In genomic region chr14:68513137-68513536, GRCh38 we compare ENCODE assay signal across 15 cellular contexts.
DNase-seq lines count a peak whose midpoint lies in the region; ATAC-seq and TF ChIP-seq lines count a peak whose summit lies in the region.
"Had no signal": no experiment of that assay in that cellular context is flagged by ENCODE, and none has a peak within 500 bp of the region (broad histone marks: within the 10 kb centered on the region; RNA-seq: fewer than 3 reads in every experiment).

No MANE protein-coding gene starts in this region.

- intact Hi-C loops in CD4-positive, alpha-beta T cell (cut with DNase I, micrococcal nuclease) = loop anchor here in 1 of 2 experiments (10.0 kb wide), 1 partner anchor 258 kb away; no protein-coding TSS in a partner anchor

- no peaks in the 10 kb centered on the region for H3K9me3 ChIP-seq in CD4-positive, alpha-beta T cell (ENCODE audit: control insufficient read depth, low read length)
- H3K9me3 ChIP-seq: BE2C, SJSA1 had no signal

- TF ChIP-seq CTCF in CD4-positive, alpha-beta T cell (IDR thresholded peaks at IDR 0.05) = no peak
- no peak for TF ChIP-seq CTCF in brain (conservative IDR thresholded peaks at IDR 0.05)
- TF ChIP-seq CTCF in nephron (IDR thresholded peaks at IDR 0.05; ENCODE audit: unreplicated experiment in 3 of 3) = no peak

- CTCF ChIA-PET in CD4-positive, alpha-beta T cell (lab: Charles Lee) = interaction anchor here (1.0 kb wide), 1 partner anchor 331 kb away, joined by 3 read pairs; no protein-coding TSS in a partner anchor

- peak overlapping the region; percentile 14 for H3K27ac Mint-ChIP-seq in CD4-positive, alpha-beta T cell
- peak overlapping the region in 3 of 5 experiments; percentile 73 to 95 (median 82) for H3K27ac Mint-ChIP-seq in brain
- peak overlapping the region; percentile 90 to 97 (median 97) for H3K27ac Mint-ChIP-seq in nephron

- DNase-seq in CD4-positive, alpha-beta T cell = no peak
- DNase-seq in epidermal melanocyte (ENCODE audit: insufficient read length, low spot score) (no peak), substantia nigra (lab: John Stamatoyannopoulos, UW) (no peak), GF-D8 (lab: John Stamatoyannopoulos, UW) (no peak), DMS79 treated with DMSO at 0.1 percent for 48 hours (lab: John Stamatoyannopoulos, UW) (no peak)
- DNase-seq: activated naive CD4-positive, alpha-beta T cell; BE2C; left ventricle myocardium superior; NCI-H226; posterior cingulate gyrus had no signal

- H3K36me3 Mint-ChIP-seq in CD4-positive, alpha-beta T cell (ENCODE audit: low read depth) = no peaks in the 10 kb centered on the region
- H3K36me3 Mint-ChIP-seq in brain (no peaks in the 10 kb centered on the region), nephron (ENCODE audit: low read depth) (no peaks in the 10 kb centered on the region)

- H3K4me1 Mint-ChIP-seq in CD4-positive, alpha-beta T cell (ENCODE audit: low read depth) = peaks cover 53% of the 10 kb centered on the region
- H3K4me1 Mint-ChIP-seq in brain (peaks cover 58% of the 10 kb centered on the region), nephron (peaks cover 82% of the 10 kb centered on the region)

- H3K27me3 ChIP-seq in CD4-positive, alpha-beta T cell (ENCODE audit: control insufficient read depth, insufficient read depth, low read length) = no peaks in the 10 kb centered on the region
- H3K27me3 ChIP-seq: BE2C, SJSA1 had no signal

- H3K27ac ChIP-seq in CD4-positive, alpha-beta T cell (ENCODE audit: low read depth, low read length) = no peak overlapping the region
- no peak overlapping the region for H3K27ac ChIP-seq in substantia nigra (ENCODE audit: low read depth, low read length, poor library complexity, severe bottlenecking)
- H3K27ac ChIP-seq: SJSA1 had no signal

- H3K9me3 Mint-ChIP-seq in CD4-positive, alpha-beta T cell = no peaks in the 10 kb centered on the region
- no peaks in the 10 kb centered on the region for H3K9me3 Mint-ChIP-seq in brain
- H3K9me3 Mint-ChIP-seq in nephron = no peaks in the 10 kb centered on the region

- ATAC-seq in CD4-positive, alpha-beta T cell (ENCODE audit: poor library complexity) = no peak
- ATAC-seq in HG02885 (IDR thresholded peaks at IDR 0.05; ENCODE audit: poor library complexity, unreplicated experiment) = peak; percentile 22
- ATAC-seq: K562, left ventricle myocardium superior had no signal

- H3K27me3 Mint-ChIP-seq in CD4-positive, alpha-beta T cell = no peaks in the 10 kb centered on the region
- H3K27me3 Mint-ChIP-seq in brain (no peaks in the 10 kb centered on the region), nephron (ENCODE audit: low read depth) (no peaks in the 10 kb centered on the region)

- POLR2A ChIA-PET in CD4-positive, alpha-beta T cell (lab: Charles Lee) = interaction anchor here (1.2 kb wide), 1 partner anchor 277 kb away, joined by 4 read pairs; no protein-coding TSS in a partner anchor

- no peak overlapping the region for H3K4me3 Mint-ChIP-seq in CD4-positive, alpha-beta T cell
- H3K4me3 Mint-ChIP-seq in brain = no peak overlapping the region
- no peak overlapping the region for H3K4me3 Mint-ChIP-seq in nephron

Comparison
In these comparisons a context has a peak if more than half of its experiments do, and no peak if none do; other contexts are left out.
1. H3K27ac Mint-ChIP-seq: peak in every context shown above with its lines; median percentile 97 in nephron; 82 in brain; 14 in CD4-positive, alpha-beta T cell.